Comparison of ENCODE assay signal across 8 cellular contexts in the genomic region with DNA sequence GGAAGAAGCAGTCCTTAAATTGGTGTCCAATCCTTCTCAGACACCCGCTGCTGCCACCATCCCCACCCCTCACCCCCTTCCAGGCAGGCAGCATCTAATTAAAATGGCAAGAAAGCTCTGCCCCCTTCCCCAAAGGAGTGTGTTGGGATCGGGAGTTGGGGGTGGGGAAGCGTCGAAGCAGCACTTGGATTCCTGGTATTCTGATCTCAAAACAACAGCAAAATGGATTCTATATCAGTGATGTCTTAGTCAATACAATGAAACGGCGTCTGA. TPM values are rescaled to one million over a fixed set of nuclear protein-coding genes. Genes with fewer than 3 reads are reported as not detected.
DNase-seq lines count a peak whose midpoint lies in the region; ATAC-seq, FAIRE-seq and TF ChIP-seq lines count a peak whose summit lies in the region.

No MANE protein-coding gene starts in this region.

- no peak for FAIRE-seq in RCC 7860 (lab: Jason Lieb, UNC)

- no peak for DNase-seq in AG10803 (ENCODE audit: low read depth)
- DNase-seq in HFFc6: no peak
- peak; percentile 50 for DNase-seq in ecto neural progenitor cell (ENCODE audit: low spot score)
- DNase-seq in natural killer cell: peak; percentile 19
- DNase-seq in RCC 7860 (ENCODE audit: low spot score): no peak
- no peak for DNase-seq in left colon
- no peak for DNase-seq in HCEC 1CT

- H3K27me3 Mint-ChIP-seq in HFFc6 (ENCODE audit: insufficient read depth): no peaks in the 10 kb centered on the region; the same call in 1 of the 2 replicates
- no peaks in the 10 kb centered on the region for H3K27me3 Mint-ChIP-seq in natural killer cell (ENCODE audit: low read depth in 2 of 2)

- H3K36me3 Mint-ChIP-seq in HFFc6 (ENCODE audit: low read depth) (no peaks in the 10 kb centered on the region), natural killer cell (no peaks in the 10 kb centered on the region)

- TF ChIP-seq CTCF in AG10803 (conservative IDR thresholded peaks at IDR 0.05; ENCODE audit: low read length) (no peak), HFFc6 (IDR thresholded peaks at IDR 0.05) (no peak), natural killer cell (IDR thresholded peaks at IDR 0.05) (no peak)

- H3K27ac Mint-ChIP-seq in HFFc6 (peak overlapping the region; percentile 5; the same call in 1 of the 2 replicates), natural killer cell (peak overlapping the region in 1 of 2 donors; percentile 97)

- H3K4me3 ChIP-seq in AG10803 (ENCODE audit: low read length): peak overlapping the region; percentile 83

- H3K9me3 Mint-ChIP-seq in HFFc6: no peaks in the 10 kb centered on the region
- H3K9me3 Mint-ChIP-seq in natural killer cell: no peaks in the 10 kb centered on the region

- H3K4me1 Mint-ChIP-seq in HFFc6 (ENCODE audit: low read depth): peaks cover 49% of the 10 kb centered on the region
- H3K4me1 Mint-ChIP-seq in natural killer cell: peaks cover 19 to 69% of the 10 kb centered on the region in 2 donors

- H3K4me3 Mint-ChIP-seq in HFFc6 (peak overlapping the region; percentile 91), natural killer cell (peak overlapping the region; percentile 93)

- intact Hi-C loops in natural killer cell (cut with micrococcal nuclease): loop anchor here (5.0 to 10.0 kb wide), 3 partner anchors 274 to 551 kb away; partner anchors contain the start of genes EIF5A2 and PLD1
- intact Hi-C loops in left colon (cut with DNase I, micrococcal nuclease): no loop called here

- ATAC-seq in natural killer cell (no peak), left colon (no peak), GM21737 (IDR thresholded peaks at IDR 0.05; ENCODE audit: unreplicated experiment) (no peak)

RNA-seq across cellular contexts. Expression of gene TNIK, which starts 1.4 kb away (rescaled TPM):
- 10 to 100 TPM; 10.6 to 17.2 (median 11.8) TPM for total RNA-seq in HFFc6 (2021; fragmentation: NEBNext Ultra II Directional; extraction: Animal tissue kit (Norgen Biotek cat#: 25700))
- total RNA-seq in natural killer cell: 100 to 1,000 TPM in 2 of 3 donors, 10 to 100 TPM in 1; 93.7 to 122 (median 119) TPM
- total RNA-seq in left colon: 10 to 100 TPM; 30.5 to 32.1 TPM

Comparison
In these comparisons a context has a peak if more than half of its experiments do, and no peak if none do; other contexts are left out.
1. DNase-seq: peak in ecto neural progenitor cell (single experiment) and natural killer cell (single experiment); none in AG10803 (single experiment), HFFc6 (single experiment), RCC 7860 (single experiment), left colon (0 of 2) and HCEC 1CT (single experiment).